In genomic region chr16:20344630-20345029, GRCh38 we compare ENCODE assay signal across 20 cellular contexts. TPM values are rescaled to one million over a fixed set of nuclear protein-coding genes. Genes with fewer than 3 reads are reported as not detected.
A peak's percentile ranks its signal among the peaks of the same experiment; 100 is the strongest.
DNase-seq lines count a peak whose midpoint lies in the region; ATAC-seq and TF ChIP-seq lines count a peak whose summit lies in the region.
"Had no signal": no experiment of that assay in that cellular context is flagged by ENCODE, and none has a peak within 500 bp of the region (broad histone marks: within the 10 kb centered on the region; RNA-seq: fewer than 3 reads in every experiment).

No MANE protein-coding gene starts in this region.

- no peak for TF ChIP-seq CTCF in GM12865 (IDR thresholded peaks at IDR 0.05; ENCODE audit: insufficient read depth, low read depth, low read length, missing control alignments)

- H3K27ac ChIP-seq in aorta (ENCODE audit: low read depth in 1 of 2, low read length in 2 of 2), result no peak overlapping the region
- H3K27ac ChIP-seq: GM23248 had no signal

- intact Hi-C loops in aorta (cut with DNase I), result no loop called here

- ATAC-seq in HG02759 (IDR thresholded peaks at IDR 0.05; ENCODE audit: unreplicated experiment) (no peak), aorta (ENCODE audit: low FRiP score) (no peak)

- H3K27me3 ChIP-seq in aorta (ENCODE audit: control insufficient read depth in 1 of 2, insufficient read depth in 2 of 2, low read length in 1 of 2), result no peaks in the 10 kb centered on the region

- no peaks in the 10 kb centered on the region for H3K36me3 ChIP-seq in aorta (ENCODE audit: control insufficient read depth in 1 of 2, insufficient read depth in 2 of 2, low read length in 1 of 2)

- no peak overlapping the region for H3K4me3 ChIP-seq in GM12865 (ENCODE audit: low read depth, low read length)
- H3K4me3 ChIP-seq in aorta (ENCODE audit: low read length in 2 of 2), result no peak overlapping the region
- H3K4me3 ChIP-seq: GM23248 had no signal

- DNase-seq in GM12865 (ENCODE audit: low read depth) (peak; percentile 26), RPMI7951 (ENCODE audit: low read depth) (peak; percentile 1), foreskin melanocyte (peak; percentile 2), aorta (no peak)
- no peak for DNase-seq in activated T-cell treated with anti-CD3 and anti-CD28 coated beads, Interleukin-2, amount 50 U/mL, for 1 hour
- DNase-seq: C1 segment of cervical spinal cord; Caco-2; CD4-positive, alpha-beta memory T cell; DMS 273 treated with DMSO at 0.1 percent for 48 hours; DMS79; GF-D8; GM23248; H7; HCEC 1CT had no signal

- H3K9me3 ChIP-seq in aorta (ENCODE audit: control insufficient read depth, low read length), result no peaks in the 10 kb centered on the region
- H3K9me3 ChIP-seq: Caco-2 had no signal

- H3K4me1 ChIP-seq in aorta (ENCODE audit: control insufficient read depth in 1 of 2, insufficient read depth in 2 of 2, low read length in 2 of 2), result no peaks in the 10 kb centered on the region
- H3K4me1 ChIP-seq: Caco-2 had no signal

- WGBS in aorta, 2 donors, result 72 to 73% methylated on average over 5 of the region's 5 CpGs

RNA-seq across cellular contexts. Expression of gene UMOD, which starts 7.9 kb away (rescaled TPM):
- not detected in 2 replicates for total RNA-seq in RPMI7951 (2014; rRNA removed; shearing (Covaris generic))
- total RNA-seq in aorta, result not detected
- polyA plus RNA-seq in aorta, result not detected
- total RNA-seq: A172; A673; Caco-2; CD4-positive, alpha-beta memory T cell; G401; GM23248; H1; H7 had no signal
- polyA plus RNA-seq: BJ; CD4-positive, alpha-beta memory T cell; GM23248; H1 had no signal

RNA-seq across cellular contexts. Expression of gene GP2, which starts 17.3 kb away (rescaled TPM):
- total RNA-seq in RPMI7951 (2014; rRNA removed; shearing (Covaris generic)), result not detected in 2 replicates
- 1 to 10 TPM; 4.8 to 5.4 TPM for total RNA-seq in aorta
- polyA plus RNA-seq in aorta, result 1 to 10 TPM; 4.3 to 6.4 TPM
- total RNA-seq: A172; A673; Caco-2; CD4-positive, alpha-beta memory T cell; G401; GM23248; H1; H7 had no signal
- polyA plus RNA-seq: BJ; CD4-positive, alpha-beta memory T cell; GM23248; H1 had no signal

RNA-seq across cellular contexts. Expression of gene PDILT, which starts 59.9 kb away (rescaled TPM):
- total RNA-seq in RPMI7951 (2014; rRNA removed; shearing (Covaris generic)), result not detected in 2 replicates
- not detected for total RNA-seq in aorta
- not detected for polyA plus RNA-seq in aorta
- total RNA-seq: A172; A673; Caco-2; CD4-positive, alpha-beta memory T cell; G401; GM23248; H1; H7 had no signal
- polyA plus RNA-seq: BJ; CD4-positive, alpha-beta memory T cell; GM23248; H1 had no signal

Comparison
In these comparisons a context has a peak if more than half of its experiments do, and no peak if none do; other contexts are left out.
1. DNase-seq: peak in GM12865 (single experiment), RPMI7951 (single experiment) and foreskin melanocyte (single experiment); none in activated T-cell treated with anti-CD3 and anti-CD28 coated beads, Interleukin-2, amount 50 U/mL, for 1 hour (single experiment) and aorta (0 of 2).